23 cellular contexts compared by ENCODE assay signal in genomic region chr19:39544920-39545319, GRCh38. TPM values are rescaled to one million over a fixed set of nuclear protein-coding genes. Genes with fewer than 3 reads are reported as not detected.
DNase-seq lines count a peak whose midpoint lies in the region; ATAC-seq and TF ChIP-seq lines count a peak whose summit lies in the region.
"Had no signal": no experiment of that assay in that cellular context is flagged by ENCODE, and none has a peak within 500 bp of the region (broad histone marks: within the 10 kb centered on the region; RNA-seq: fewer than 3 reads in every experiment).

No MANE protein-coding gene starts in this region.

- no peak for ATAC-seq in GM21825 (IDR thresholded peaks at IDR 0.05; ENCODE audit: unreplicated experiment)
- ATAC-seq in HG03175 (IDR thresholded peaks at IDR 0.05; ENCODE audit: unreplicated experiment): no peak
- ATAC-seq: lower lobe of right lung, mucosa of descending colon, right lobe of liver, WTC11 had no signal

- no peaks in the 10 kb centered on the region for H3K36me3 ChIP-seq in CD4-positive, alpha-beta memory T cell (ENCODE audit: insufficient read depth, low read length)
- no peaks in the 10 kb centered on the region for H3K36me3 ChIP-seq in Loucy (ENCODE audit: insufficient read depth, low read length)
- H3K36me3 ChIP-seq: lower lobe of right lung, right lobe of liver had no signal

- H3K79me2 ChIP-seq in Loucy (ENCODE audit: insufficient read depth, low read length): no peaks in the 10 kb centered on the region

- intact Hi-C loops in CD4-positive, alpha-beta memory T cell (cut with micrococcal nuclease): no loop called here

- H3K9ac ChIP-seq in Loucy (ENCODE audit: low read depth, low read length, poor library complexity, severe bottlenecking): no peak overlapping the region

- TF ChIP-seq CTCF in Loucy (conservative IDR thresholded peaks at IDR 0.05; ENCODE audit: low read length): no peak

- peak overlapping the region; percentile 70 to 93 (median 84) for H3K27ac Mint-ChIP-seq in CD4-positive, alpha-beta memory T cell
- peak overlapping the region; percentile 18 for H3K27ac Mint-ChIP-seq in activated naive CD8-positive, alpha-beta T cell treated with anti-CD3 and anti-CD28 coated beads for 36 hours
- H3K27ac Mint-ChIP-seq: activated T-helper 2 cell treated with anti-CD3 and anti-CD28 coated beads, Interferon-gamma antibody, Interleukin-2, Interleukin-4, amounts not matched to agents 10 μg/mL and 5 μg/mL and 100 μg/mL, durations not matched to agents 14 hours and 24 hours and 36 hours; type B pancreatic cell; WTC11 had no signal

- peaks cover 0 to 2% of the 10 kb centered on the region in 2 donors for H3K36me3 Mint-ChIP-seq in CD4-positive, alpha-beta memory T cell
- H3K36me3 Mint-ChIP-seq in activated naive CD8-positive, alpha-beta T cell treated with anti-CD3 and anti-CD28 coated beads for 36 hours: no peaks in the 10 kb centered on the region
- H3K36me3 Mint-ChIP-seq: type B pancreatic cell, WTC11 had no signal

- no peak overlapping the region for H3K4me3 ChIP-seq in CD4-positive, alpha-beta memory T cell (ENCODE audit: low read length in 2 of 2)
- no peak overlapping the region for H3K4me3 ChIP-seq in Loucy (ENCODE audit: low read length, poor library complexity, severe bottlenecking)
- H3K4me3 ChIP-seq: lower lobe of right lung, mucosa of descending colon, right lobe of liver had no signal

- CTCF ChIA-PET in CD4-positive, alpha-beta memory T cell (lab: Charles Lee; ENCODE audit: partially characterized antibody): interaction anchor here (1.0 to 1.2 kb wide), 2 partner anchors 11 to 154 kb away, joined by 5 to 6 read pairs; partner anchors contain the start of genes MED29 and PAF1

- H3K4me3 Mint-ChIP-seq in CD4-positive, alpha-beta memory T cell: peak overlapping the region in 7 of 8 donors; percentile 25 to 70 (median 55)
- no peak overlapping the region for H3K4me3 Mint-ChIP-seq in activated naive CD8-positive, alpha-beta T cell treated with anti-CD3 and anti-CD28 coated beads for 36 hours
- H3K4me3 Mint-ChIP-seq: neural crest cell, type B pancreatic cell, WTC11 had no signal

- POLR2A ChIA-PET in CD4-positive, alpha-beta memory T cell (lab: Charles Lee; ENCODE audit: partially characterized antibody): interaction anchor here (1.1 to 1.7 kb wide), 3 partner anchors 12 to 100 kb away, joined by 3 to 8 read pairs (median 5); partner anchors contain the start of genes EID2B and SUPT5H

- no peak overlapping the region for H3K27ac ChIP-seq in CD4-positive, alpha-beta memory T cell (ENCODE audit: low read depth, low read length)
- H3K27ac ChIP-seq: lower lobe of right lung, right lobe of liver had no signal

- H2AFZ ChIP-seq in Loucy (ENCODE audit: low read length): 0 out of 2 replicates have a peak overlapping the region, but pooled peaks have one; percentile 22

- peaks cover 0 to 3% of the 10 kb centered on the region in 2 donors for H3K27me3 Mint-ChIP-seq in CD4-positive, alpha-beta memory T cell
- H3K27me3 Mint-ChIP-seq in activated naive CD8-positive, alpha-beta T cell treated with anti-CD3 and anti-CD28 coated beads for 36 hours: peaks cover 3% of the 10 kb centered on the region

- H3K9me3 ChIP-seq in CD4-positive, alpha-beta memory T cell (ENCODE audit: control insufficient read depth in 1 of 2, low read length in 2 of 2): no peaks in the 10 kb centered on the region
- H3K9me3 ChIP-seq in Loucy (ENCODE audit: insufficient read depth, low read depth, low read length): no peaks in the 10 kb centered on the region
- H3K9me3 ChIP-seq: lower lobe of right lung, mucosa of descending colon, right lobe of liver had no signal

- H3K9me2 ChIP-seq in Loucy (replicated peaks; ENCODE audit: low read depth, low read length): no peaks in the 10 kb centered on the region

- no peak overlapping the region for H3K4me2 ChIP-seq in Loucy (ENCODE audit: low read depth, low read length, poor library complexity, severe bottlenecking)

- no peaks in the 10 kb centered on the region for H4K20me1 ChIP-seq in Loucy (ENCODE audit: insufficient read depth, low read length, poor library complexity, severe bottlenecking)

- H3K9me3 Mint-ChIP-seq in CD4-positive, alpha-beta memory T cell: no peaks in the 10 kb centered on the region
- H3K9me3 Mint-ChIP-seq in activated naive CD8-positive, alpha-beta T cell treated with anti-CD3 and anti-CD28 coated beads for 36 hours: no peaks in the 10 kb centered on the region
- H3K9me3 Mint-ChIP-seq: activated T-helper 2 cell treated with anti-CD3 and anti-CD28 coated beads, Interferon-gamma antibody, Interleukin-2, Interleukin-4, amounts not matched to agents 10 μg/mL and 5 μg/mL and 100 μg/mL, durations not matched to agents 14 hours and 24 hours and 36 hours; neural crest cell; type B pancreatic cell; WTC11 had no signal

- H3F3A ChIP-seq in Loucy (ENCODE audit: low read depth): no peaks in the 10 kb centered on the region

- DNase-seq in CD4-positive, alpha-beta memory T cell: peak in 4 of 5 donors; percentile 28 to 45 (median 32)
- no peak for DNase-seq in activated naive CD8-positive, alpha-beta T cell treated with anti-CD3 and anti-CD28 coated beads for 36 hours
- no peak for DNase-seq in SKM-1 treated with dmso at 0.1 percent for 144 hours (lab: John Stamatoyannopoulos, UW; ENCODE audit: unreplicated experiment)
- DNase-seq: amygdala, DMS79 treated with DMSO at 0.1 percent for 48 hours, KG1, lower lobe of right lung, mucosa of descending colon, NCI-H1694 treated with DMSO at 0.1 percent for 48 hours, NCI-H2171 treated with DMSO at 0.1 percent for 48 hours, NCI-H526, posterior cingulate gyrus, right lobe of liver had no signal

- H3K27me3 ChIP-seq in CD4-positive, alpha-beta memory T cell (ENCODE audit: insufficient read depth, low read length): no peaks in the 10 kb centered on the region
- H3K27me3 ChIP-seq in Loucy (ENCODE audit: insufficient read depth, low read length, poor library complexity, severe bottlenecking): no peaks in the 10 kb centered on the region
- H3K27me3 ChIP-seq: right lobe of liver had no signal

- H3K4me1 Mint-ChIP-seq in CD4-positive, alpha-beta memory T cell: peaks cover 32 to 57% (median 45%) of the 10 kb centered on the region in 4 donors
- H3K4me1 Mint-ChIP-seq in activated naive CD8-positive, alpha-beta T cell treated with anti-CD3 and anti-CD28 coated beads for 36 hours: peaks cover 41% of the 10 kb centered on the region

- H3K4me1 ChIP-seq in CD4-positive, alpha-beta memory T cell (ENCODE audit: insufficient read depth, low read length): peaks cover 50% of the 10 kb centered on the region
- peaks cover 4% of the 10 kb centered on the region for H3K4me1 ChIP-seq in Loucy (ENCODE audit: insufficient read depth, low read length, poor library complexity, severe bottlenecking)

RNA-seq across cellular contexts. Expression of gene EID2, which starts 5.0 kb away (rescaled TPM):
- 10 to 100 TPM; 22.0 to 22.8 TPM for total RNA-seq in CD4-positive, alpha-beta memory T cell
- 10 to 100 TPM; 22.1 to 34.9 TPM for polyA plus RNA-seq in CD4-positive, alpha-beta memory T cell
- total RNA-seq in activated naive CD8-positive, alpha-beta T cell treated with anti-CD3 and anti-CD28 coated beads for 36 hours: 10 to 100 TPM; 13.6 to 14.2 TPM

RNA-seq across cellular contexts. Expression of gene EID2B, which starts 12.3 kb away (rescaled TPM):
- 1 to 10 TPM; 7.7 to 8.8 TPM for total RNA-seq in CD4-positive, alpha-beta memory T cell
- 1 to 10 TPM; 6.1 to 7.8 TPM for polyA plus RNA-seq in CD4-positive, alpha-beta memory T cell
- total RNA-seq in activated naive CD8-positive, alpha-beta T cell treated with anti-CD3 and anti-CD28 coated beads for 36 hours: 1 to 10 TPM; 2.4 to 2.7 TPM

RNA-seq across cellular contexts. Expression of gene SELENOV, which starts 30.0 kb away (rescaled TPM):
- total RNA-seq in CD4-positive, alpha-beta memory T cell: not detected
- polyA plus RNA-seq in CD4-positive, alpha-beta memory T cell: not detected
- total RNA-seq in activated naive CD8-positive, alpha-beta T cell treated with anti-CD3 and anti-CD28 coated beads for 36 hours: not detected
- total RNA-seq: activated T-helper 2 cell treated with anti-CD3 and anti-CD28 coated beads, Interferon-gamma antibody, Interleukin-2, Interleukin-4, amounts not matched to agents 10 μg/mL and 5 μg/mL and 100 μg/mL, durations not matched to agents 14 hours and 24 hours and 36 hours; bronchial epithelial cell; lower lobe of right lung; mucosa of descending colon; neural crest cell; right lobe of liver; SK-MEL-5 had no signal

RNA-seq across cellular contexts. Expression of gene DLL3, which starts 46.2 kb away (rescaled TPM):
- total RNA-seq in CD4-positive, alpha-beta memory T cell: under 1 TPM in 1 of 2 experiments, not detected in 1; 0.14 TPM
- under 1 TPM; 0.16 to 0.19 TPM for polyA plus RNA-seq in CD4-positive, alpha-beta memory T cell
- total RNA-seq in activated naive CD8-positive, alpha-beta T cell treated with anti-CD3 and anti-CD28 coated beads for 36 hours: 1 to 10 TPM; 1.1 to 1.4 TPM
- total RNA-seq: lower lobe of right lung, mucosa of descending colon, right lobe of liver had no signal

RNA-seq across cellular contexts. Expression of gene LGALS13, which starts 57.4 kb away (rescaled TPM):
- total RNA-seq in CD4-positive, alpha-beta memory T cell: not detected
- not detected for polyA plus RNA-seq in CD4-positive, alpha-beta memory T cell
- not detected for total RNA-seq in activated naive CD8-positive, alpha-beta T cell treated with anti-CD3 and anti-CD28 coated beads for 36 hours
- total RNA-seq: activated T-helper 2 cell treated with anti-CD3 and anti-CD28 coated beads, Interferon-gamma antibody, Interleukin-2, Interleukin-4, amounts not matched to agents 10 μg/mL and 5 μg/mL and 100 μg/mL, durations not matched to agents 14 hours and 24 hours and 36 hours; bronchial epithelial cell; kidney epithelial cell; lower lobe of right lung; mucosa of descending colon; neural crest cell; right lobe of liver; SK-MEL-5; WTC11 had no signal

Comparison
In these comparisons a context has a peak if more than half of its experiments do, and no peak if none do; other contexts are left out.
1. DNase-seq: peak in CD4-positive, alpha-beta memory T cell (4 of 5); none in activated naive CD8-positive, alpha-beta T cell treated with anti-CD3 and anti-CD28 coated beads for 36 hours (single experiment) and SKM-1 treated with dmso at 0.1 percent for 144 hours (single experiment).